27 cellular contexts compared by ENCODE assay signal in genomic region chr9:80842383-80842782, GRCh38.
DNase-seq lines count a peak whose midpoint lies in the region; ATAC-seq, FAIRE-seq and TF ChIP-seq lines count a peak whose summit lies in the region.
"Had no signal": no experiment of that assay in that cellular context is flagged by ENCODE, and none has a peak within 500 bp of the region (broad histone marks: within the 10 kb centered on the region; RNA-seq: fewer than 3 reads in every experiment).

No MANE protein-coding gene starts in this region.

- TF ChIP-seq RAD21 in GM12878 (IDR thresholded peaks at IDR 0.05; ENCODE audit: insufficient read depth, low read depth, low read length), result no peak

- TF ChIP-seq CTCF in GM12878 (IDR thresholded peaks at IDR 0.05 in 2 of 3, conservative IDR thresholded peaks at IDR 0.05 in 1 of 3; ENCODE audit: control insufficient read depth in 2 of 3, extremely low read depth in 1 of 3, insufficient read depth in 1 of 3, low read depth in 3 of 3, low read length in 3 of 3) (no peak), GM13977 (IDR thresholded peaks at IDR 0.05; ENCODE audit: extremely low read depth, insufficient read depth, missing control alignments) (no peak)

- no peak for TF ChIP-seq EP300 in GM12878 (IDR thresholded peaks at IDR 0.05; ENCODE audit: borderline replicate concordance in 1 of 2, control insufficient read depth in 1 of 2, low read depth in 2 of 2, low read length in 2 of 2)

- TF ChIP-seq POLR2A in H54 (IDR thresholded peaks at IDR 0.05; ENCODE audit: low read depth, low read length) (no peak), GM12878 (IDR thresholded peaks at IDR 0.05; ENCODE audit: low read depth, low read length) (no peak)

- DNase-seq in H54 (ENCODE audit: insufficient read length, low spot score) (no peak), GM12878 (ENCODE audit: low read depth, low spot score) (no peak), globus pallidus (ENCODE audit: low spot score) (peak; percentile 2), sciatic nerve (ENCODE audit: low spot score) (no peak), GM13977 (ENCODE audit: low spot score) (no peak), SHP77 (lab: John Stamatoyannopoulos, UW) (no peak)
- DNase-seq in activated CD4-positive, alpha-beta T cell treated with anti-CD3 and anti-CD28 coated beads, Interleukin-2, amount 50 U/mL, for 48 hours, result no peak
- DNase-seq: activated CD4-positive, alpha-beta memory T cell treated with anti-CD3 and anti-CD28 coated beads for 36 hours; activated CD8-positive, alpha-beta memory T cell treated with anti-CD3 and anti-CD28 coated beads, Interleukin-2, amount 50 U/mL, for 4 hours; activated naive CD4-positive, alpha-beta T cell treated with anti-CD3 and anti-CD28 coated beads for 36 hours; CD4-positive, CD25-positive, alpha-beta regulatory T cell; H9; head of caudate nucleus; MM.1S; NCI-H1417 treated with DMSO at 0.1 percent for 48 hours; NCI-H446; NCI-H82; posterior cingulate gyrus; RPMI8226; stimulated activated naive CD8-positive, alpha-beta T cell treated with anti-CD3 and anti-CD28 coated beads, Interleukin-15, Interleukin-2, amounts not matched to agents 100 U/mL and 50 U/mL, for 24 hours; T-helper 1 cell had no signal

- H3K79me2 ChIP-seq in GM12878 (ENCODE audit: control insufficient read depth, insufficient read depth, low read length), result no peaks in the 10 kb centered on the region

- no peak overlapping the region for H3K9ac ChIP-seq in GM12878 (ENCODE audit: control insufficient read depth, insufficient read depth, low read length)
- H3K9ac ChIP-seq: neural progenitor cell had no signal

- intact Hi-C loops in GM12878 (cut with micrococcal nuclease; ENCODE audit: unreplicated experiment), result no loop called here
- intact Hi-C loops in sciatic nerve (cut with DNase I), result no loop called here

- POLR2A ChIA-PET in GM12878 (lab: Charles Lee), result interaction anchor here (1.9 kb wide), 1 partner anchor 52 kb away, joined by 8 read pairs; no protein-coding TSS in a partner anchor

- in situ Hi-C loops in GM12878 (cut with MboI), result no loop called here
- in situ Hi-C loops in GM13977 (cut with MboI; ENCODE audit: low pct_unique_long_range_greater_than_20kb, low sequenced_read_pairs, unreplicated experiment), result no loop called here

- H3K4me1 ChIP-seq in GM12878 (ENCODE audit: control insufficient read depth, insufficient read depth, low read length), result no peaks in the 10 kb centered on the region
- H3K4me1 ChIP-seq: neural progenitor cell had no signal

- no peaks in the 10 kb centered on the region for H4K20me1 ChIP-seq in GM12878 (ENCODE audit: control insufficient read depth, insufficient read depth)

- 25% methylated on average over 6 of the region's 6 CpGs for WGBS in GM12878 (ENCODE audit: insufficient coverage, insufficient replicate concordance, low lambda C conversion rate, missing lambda C conversion rate)

- no TSS peak for BruUV-seq in GM12878 (replicated peaks; lab: Mats Ljungman, UMichigan)

- ATAC-seq in GM12878, result no peak
- ATAC-seq in sciatic nerve, result peak; percentile 74
- ATAC-seq in HG02938 (IDR thresholded peaks at IDR 0.05; ENCODE audit: unreplicated experiment), result no peak
- ATAC-seq: stimulated activated naive CD8-positive, alpha-beta T cell treated with anti-CD3 and anti-CD28 coated beads, Interleukin-15, Interleukin-2, amounts not matched to agents 100 U/mL and 50 U/mL, for 24 hours had no signal

- SMC1A ChIA-PET in GM12878 (lab: Charles Lee; ENCODE audit: uncharacterized antibody, unreplicated experiment), result interaction anchor here (0.8 to 2.7 kb wide), 8 partner anchors 11 to 131 kb away, joined by 3 to 28 read pairs (median 8); no protein-coding TSS in a partner anchor

- H3K36me3 ChIP-seq in GM12878 (ENCODE audit: control insufficient read depth in 2 of 2, insufficient read depth in 2 of 2, low read length in 1 of 2), result no peaks in the 10 kb centered on the region
- H3K36me3 ChIP-seq: neural progenitor cell, thoracic aorta, vagina had no signal

- no peak overlapping the region for H3K4me3 ChIP-seq in GM12878
- H3K4me3 ChIP-seq: lung, neural progenitor cell, thoracic aorta, vagina had no signal

- H3K9me3 ChIP-seq in GM12878 (replicated peaks; ENCODE audit: control insufficient read depth, insufficient read depth, low read length), result no peaks in the 10 kb centered on the region
- H3K9me3 ChIP-seq: thoracic aorta, vagina had no signal

- FAIRE-seq in H54 (lab: Jason Lieb, UNC), result peak; percentile 62
- FAIRE-seq in GM12878 (lab: Jason Lieb, UNC), result no peak
- FAIRE-seq: D721Med had no signal

- H3K27me3 ChIP-seq in GM12878 (replicated peaks in 1 of 2; ENCODE audit: control insufficient read depth in 2 of 2, insufficient read depth in 2 of 2, low read length in 1 of 2), result no peaks in the 10 kb centered on the region
- H3K27me3 ChIP-seq: neural progenitor cell, vagina had no signal

- no peak overlapping the region for H2AFZ ChIP-seq in GM12878 (ENCODE audit: control insufficient read depth, low read depth, low read length)
- H2AFZ ChIP-seq: neural progenitor cell had no signal

- RAD21 ChIA-PET in GM12878 (lab: Charles Lee; ENCODE audit: unreplicated experiment), result interaction anchor here (1.0 to 3.9 kb wide), 6 partner anchors 32 to 53 kb away, joined by 3 to 17 read pairs (median 7); no protein-coding TSS in a partner anchor

- CTCF ChIA-PET in GM12878 (lab: Yijun Ruan, JAX), result interaction anchor here (1.0 to 1.3 kb wide), 2 partner anchors 50 to 235 kb away, joined by 3 read pairs; no protein-coding TSS in a partner anchor

- no peak overlapping the region for H3K4me2 ChIP-seq in GM12878 (ENCODE audit: control insufficient read depth, insufficient read depth)
- H3K4me2 ChIP-seq: neural progenitor cell had no signal

- H3K27ac ChIP-seq in GM12878 (ENCODE audit: control insufficient read depth, insufficient read depth), result no peak overlapping the region
- H3K27ac ChIP-seq: neural progenitor cell, thoracic aorta had no signal

TF ChIP-seq in GM12878, 131 proteins besides CTCF, POLR2A, EP300 and RAD21:
- TF ChIP-seq SMC3 (IDR thresholded peaks at IDR 0.05; ENCODE audit: borderline replicate concordance, low read length) (no peak), BHLHE40 (IDR thresholded peaks at IDR 0.05; ENCODE audit: borderline replicate concordance in 1 of 2, low read depth in 2 of 2, low read length in 1 of 2) (peak; percentile 21 to 60; a peak in 3 of 4 replicates)
